In genomic region chr16:26335236-26335809, GRCh38 we compare ENCODE assay signal across 24 cellular contexts.
"Had no signal": no experiment of that assay in that cellular context is flagged by ENCODE, and none has a peak within 500 bp of the region (broad histone marks: within the 10 kb centered on the region; RNA-seq: fewer than 3 reads in every experiment).

No MANE protein-coding gene starts in this region.

- H3K36me3 Mint-ChIP-seq: activated naive CD4-positive, alpha-beta T cell treated with anti-CD3 and anti-CD28 coated beads, Interleukin-2, amount 10 ng/mL, durations not matched to agents 7 days and 5 days; activated naive CD8-positive, alpha-beta T cell; brain had no signal

- H3K27ac Mint-ChIP-seq: activated CD4-positive, alpha-beta T cell treated with anti-CD3 and anti-CD28 coated beads, Interleukin-2, amount 10 ng/mL, durations not matched to agents 24 days and 14 days; activated CD8-positive, alpha-beta T cell treated with anti-CD3 and anti-CD28 coated beads, Interleukin-2, amount 10 ng/mL, durations not matched to agents 7 days and 5 days; activated naive CD4-positive, alpha-beta T cell treated with anti-CD3 and anti-CD28 coated beads, Interleukin-2, amount 10 ng/mL, durations not matched to agents 7 days and 5 days; activated naive CD8-positive, alpha-beta T cell; activated naive CD8-positive, alpha-beta T cell treated with anti-CD3 and anti-CD28 coated beads, Interleukin-2, amount 50 U/mL, for 24 hours; activated T-cell treated with anti-CD3 and anti-CD28 coated beads, Interleukin-2, amount 50 U/mL, for 24 hours; activated T-helper 2 cell treated with anti-CD3 and anti-CD28 coated beads, Interferon-gamma antibody, Interleukin-2, Interleukin-4, amounts not matched to agents 10 μg/mL and 5 μg/mL and 100 μg/mL, durations not matched to agents 14 hours and 24 hours and 36 hours; brain had no signal

- H3K4me1 Mint-ChIP-seq: activated naive CD4-positive, alpha-beta T cell treated with anti-CD3 and anti-CD28 coated beads, Interleukin-2, amount 10 ng/mL, durations not matched to agents 7 days and 5 days; activated naive CD8-positive, alpha-beta T cell treated with anti-CD3 and anti-CD28 coated beads, Interleukin-2, amount 50 U/mL, for 24 hours had no signal

- ATAC-seq: activated CD8-positive, alpha-beta T cell treated with anti-CD3 and anti-CD28 coated beads, Interleukin-2, amount 10 ng/mL, durations not matched to agents 7 days and 5 days; activated naive CD8-positive, alpha-beta T cell treated with anti-CD3 and anti-CD28 coated beads, Interleukin-2, amount 50 U/mL, for 24 hours had no signal

- H3K9me3 Mint-ChIP-seq: activated CD4-positive, alpha-beta T cell treated with anti-CD3 and anti-CD28 coated beads, Interleukin-2, amount 10 ng/mL, durations not matched to agents 24 days and 14 days; activated naive CD4-positive, alpha-beta T cell treated with anti-CD3 and anti-CD28 coated beads, Interleukin-2, amount 10 ng/mL, durations not matched to agents 7 days and 5 days; activated T-cell treated with anti-CD3 and anti-CD28 coated beads, Interleukin-2, amount 50 U/mL, for 24 hours; activated T-helper 2 cell treated with anti-CD3 and anti-CD28 coated beads, Interferon-gamma antibody, Interleukin-2, Interleukin-4, amounts not matched to agents 10 μg/mL and 5 μg/mL and 100 μg/mL, durations not matched to agents 14 hours and 24 hours and 36 hours had no signal

- H3K4me3 Mint-ChIP-seq: activated CD4-positive, alpha-beta T cell treated with anti-CD3 and anti-CD28 coated beads, Interleukin-2, amount 10 ng/mL, durations not matched to agents 24 days and 14 days; activated CD8-positive, alpha-beta T cell treated with anti-CD3 and anti-CD28 coated beads, Interleukin-2, amount 10 ng/mL, durations not matched to agents 7 days and 5 days; activated naive CD4-positive, alpha-beta T cell treated with anti-CD3 and anti-CD28 coated beads, Interleukin-2, amount 10 ng/mL, durations not matched to agents 7 days and 5 days; activated naive CD8-positive, alpha-beta T cell; activated naive CD8-positive, alpha-beta T cell treated with anti-CD3 and anti-CD28 coated beads, Interleukin-2, amount 50 U/mL, for 24 hours; activated T-cell treated with anti-CD3 and anti-CD28 coated beads, Interleukin-2, amount 50 U/mL, for 24 hours; brain had no signal

- DNase-seq: activated CD4-positive, alpha-beta T cell treated with anti-CD3 and anti-CD28 coated beads, Interleukin-2, amount 10 ng/mL, durations not matched to agents 24 days and 14 days; activated CD4-positive, alpha-beta T cell treated with anti-CD3 and anti-CD28 coated beads, Interleukin-2, amount 50 U/mL, for 4 hours; activated CD8-positive, alpha-beta T cell treated with anti-CD3 and anti-CD28 coated beads, Interleukin-2, amount 10 ng/mL, durations not matched to agents 7 days and 5 days; activated gamma-delta T cell treated with Interleukin-2 at 50 U/mL for 16 hours; activated naive CD4-positive, alpha-beta T cell treated with anti-CD3 and anti-CD28 coated beads, Interleukin-2, amount 10 ng/mL, durations not matched to agents 7 days and 5 days; activated naive CD8-positive, alpha-beta T cell treated with anti-CD3 and anti-CD28 coated beads, Interleukin-2, amount 50 U/mL, for 24 hours; activated T-cell treated with anti-CD3 and anti-CD28 coated beads, Interleukin-2, amount 50 U/mL, for 24 hours; anterior cingulate cortex; cerebellar nuclear complex; Kasumi-1; KG1; NCI-H1092; NCI-H1436 treated with DMSO at 0.1 percent for 48 hours; NCI-H1694 treated with DMSO at 0.1 percent for 48 hours; NCI-H2029; NCI-H345; NCI-H524 treated with DMSO at 0.1 percent for 48 hours; NCI-H748 treated with DMSO at 0.1 percent for 48 hours; OCI-M1; Right ventricle myocardium superior; T1000 had no signal
